Comparison of ENCODE assay signal across 1 cellular context in the genomic region with DNA sequence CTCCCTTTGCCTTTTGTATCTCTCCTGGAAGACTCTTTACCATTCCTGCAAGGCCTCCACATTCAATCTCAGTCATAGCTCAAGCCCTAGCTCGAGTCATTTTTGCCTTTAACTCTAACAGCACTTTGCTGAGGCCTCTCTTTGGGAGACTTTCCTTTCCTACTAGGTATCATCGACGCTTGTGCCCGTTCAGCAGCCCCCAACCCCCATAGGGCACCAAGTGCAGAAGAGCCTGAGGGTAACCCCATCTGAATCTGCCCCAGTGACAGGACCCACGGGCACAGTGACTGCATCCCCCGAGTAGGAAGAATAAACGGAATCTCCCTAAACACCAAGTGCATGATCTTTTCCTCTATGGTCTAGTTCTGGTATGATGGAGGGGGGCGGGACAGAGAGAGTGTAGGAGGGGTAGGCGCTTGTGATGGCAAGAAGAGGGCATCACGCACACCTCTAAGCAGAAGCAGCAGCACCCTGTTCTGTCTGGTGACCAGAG.
TF ChIP-seq lines count a peak whose summit lies in the region.

No MANE protein-coding gene starts in this region.

TF ChIP-seq in HepG2, 621 proteins besides CTCF, POLR2A, EP300 and RAD21 (continues in another document):
- TF ChIP-seq, protein P1, sequence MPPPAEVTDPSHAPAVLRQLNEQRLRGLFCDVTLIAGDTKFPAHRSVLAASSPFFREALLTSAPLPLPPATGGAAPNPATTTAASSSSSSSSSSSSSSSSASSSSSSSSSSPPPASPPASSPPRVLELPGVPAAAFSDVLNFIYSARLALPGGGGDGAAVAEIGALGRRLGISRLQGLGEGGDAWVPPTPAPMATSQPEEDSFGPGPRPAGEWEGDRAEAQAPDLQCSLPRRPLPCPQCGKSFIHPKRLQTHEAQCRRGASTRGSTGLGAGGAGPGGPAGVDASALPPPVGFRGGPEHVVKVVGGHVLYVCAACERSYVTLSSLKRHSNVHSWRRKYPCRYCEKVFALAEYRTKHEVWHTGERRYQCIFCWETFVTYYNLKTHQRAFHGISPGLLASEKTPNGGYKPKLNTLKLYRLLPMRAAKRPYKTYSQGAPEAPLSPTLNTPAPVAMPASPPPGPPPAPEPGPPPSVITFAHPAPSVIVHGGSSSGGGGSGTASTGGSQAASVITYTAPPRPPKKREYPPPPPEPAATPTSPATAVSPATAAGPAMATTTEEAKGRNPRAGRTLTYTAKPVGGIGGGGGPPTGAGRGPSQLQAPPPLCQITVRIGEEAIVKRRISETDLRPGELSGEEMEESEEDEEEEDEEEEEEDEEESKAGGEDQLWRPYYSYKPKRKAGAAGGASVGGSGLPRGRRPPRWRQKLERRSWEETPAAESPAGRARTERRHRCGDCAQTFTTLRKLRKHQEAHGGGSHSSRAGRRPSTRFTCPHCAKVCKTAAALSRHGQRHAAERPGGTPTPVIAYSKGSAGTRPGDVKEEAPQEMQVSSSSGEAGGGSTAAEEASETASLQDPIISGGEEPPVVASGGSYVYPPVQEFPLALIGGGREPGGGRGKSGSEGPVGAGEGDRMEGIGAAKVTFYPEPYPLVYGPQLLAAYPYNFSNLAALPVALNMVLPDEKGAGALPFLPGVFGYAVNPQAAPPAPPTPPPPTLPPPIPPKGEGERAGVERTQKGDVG (CRISPR knock-in tag; IDR thresholded peaks at IDR 0.05; ENCODE audit: borderline replicate concordance), result peak; percentile 33; the same call in 1 of the 2 replicates
- TF ChIP-seq TFE3 (CRISPR knock-in tag; IDR thresholded peaks at IDR 0.05) (0 out of 2 replicates have a peak, but pooled peaks have one; percentile 11), ONECUT2 (CRISPR knock-in tag; IDR thresholded peaks at IDR 0.05) (no peak), ZNF501 (CRISPR knock-in tag; IDR thresholded peaks at IDR 0.05) (peak; percentile 60; the same call in 1 of the 2 replicates), AHDC1 (CRISPR knock-in tag; IDR thresholded peaks at IDR 0.05; ENCODE audit: borderline replicate concordance) (0 out of 2 replicates have a peak, but pooled peaks have one; percentile 29), ZBTB8A (CRISPR knock-in tag; IDR thresholded peaks at IDR 0.05; ENCODE audit: borderline replicate concordance, low read depth) (no peak), MTA3 (CRISPR knock-in tag; IDR thresholded peaks at IDR 0.05) (no peak), XRCC5 (optimal IDR thresholded peaks at IDR 0.05; ENCODE audit: low read length) (peak; percentile 13), ZNF619 (CRISPR knock-in tag; IDR thresholded peaks at IDR 0.05) (peak; percentile 90; the same call in 1 of the 2 replicates), ZNF800 (CRISPR knock-in tag; IDR thresholded peaks at IDR 0.05) (no peak), WIZ (CRISPR knock-in tag; IDR thresholded peaks at IDR 0.05) (no peak), CCDC6 (CRISPR knock-in tag; IDR thresholded peaks at IDR 0.05) (no peak), SRSF1 (optimal IDR thresholded peaks at IDR 0.05; ENCODE audit: low read depth, low read length) (no peak), NRL (CRISPR knock-in tag; IDR thresholded peaks at IDR 0.05; ENCODE audit: borderline replicate concordance) (peak; percentile 28; the same call in 1 of the 2 replicates), ZFP91 (CRISPR knock-in tag; IDR thresholded peaks at IDR 0.05; ENCODE audit: borderline replicate concordance) (0 out of 2 replicates have a peak, but pooled peaks have one; percentile 33), ZNF431 (CRISPR knock-in tag; IDR thresholded peaks at IDR 0.05; ENCODE audit: borderline replicate concordance, low read depth) (no peak), BRD4 (CRISPR knock-in tag; IDR thresholded peaks at IDR 0.05) (no peak), KDM5B (CRISPR knock-in tag; IDR thresholded peaks at IDR 0.05; ENCODE audit: borderline replicate concordance) (0 out of 2 replicates have a peak, but pooled peaks have one; percentile 31), SMARCE1 (IDR thresholded peaks at IDR 0.05; ENCODE audit: borderline replicate concordance) (no peak), CAMTA2 (CRISPR knock-in tag; IDR thresholded peaks at IDR 0.05; ENCODE audit: borderline replicate concordance) (no peak), ZNF672 (CRISPR knock-in tag; IDR thresholded peaks at IDR 0.05) (no peak), SP2 (CRISPR knock-in tag; IDR thresholded peaks at IDR 0.05) (no peak), ZBTB38 (CRISPR knock-in tag; IDR thresholded peaks at IDR 0.05) (peak; percentile 90), THAP7 (CRISPR knock-in tag; IDR thresholded peaks at IDR 0.05) (no peak), ZNF17 (CRISPR knock-in tag; IDR thresholded peaks at IDR 0.05) (0 out of 2 replicates have a peak, but pooled peaks have one; percentile 64), FOXO1 (CRISPR knock-in tag; IDR thresholded peaks at IDR 0.05) (no peak), ZNF841 (CRISPR knock-in tag; IDR thresholded peaks at IDR 0.05; ENCODE audit: borderline replicate concordance) (no peak)
- TF ChIP-seq, protein P2, sequence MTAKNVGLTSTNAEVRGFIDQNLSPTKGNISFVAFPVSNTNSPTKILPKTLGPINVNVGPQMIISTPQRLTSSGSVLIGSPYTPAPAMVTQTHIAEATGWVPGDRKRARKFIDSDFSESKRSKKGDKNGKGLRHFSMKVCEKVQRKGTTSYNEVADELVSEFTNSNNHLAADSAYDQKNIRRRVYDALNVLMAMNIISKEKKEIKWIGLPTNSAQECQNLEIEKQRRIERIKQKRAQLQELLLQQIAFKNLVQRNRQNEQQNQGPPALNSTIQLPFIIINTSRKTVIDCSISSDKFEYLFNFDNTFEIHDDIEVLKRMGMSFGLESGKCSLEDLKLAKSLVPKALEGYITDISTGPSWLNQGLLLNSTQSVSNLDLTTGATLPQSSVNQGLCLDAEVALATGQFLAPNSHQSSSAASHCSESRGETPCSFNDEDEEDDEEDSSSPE (CRISPR knock-in tag; IDR thresholded peaks at IDR 0.05), result no peak
- TF ChIP-seq, protein P3, sequence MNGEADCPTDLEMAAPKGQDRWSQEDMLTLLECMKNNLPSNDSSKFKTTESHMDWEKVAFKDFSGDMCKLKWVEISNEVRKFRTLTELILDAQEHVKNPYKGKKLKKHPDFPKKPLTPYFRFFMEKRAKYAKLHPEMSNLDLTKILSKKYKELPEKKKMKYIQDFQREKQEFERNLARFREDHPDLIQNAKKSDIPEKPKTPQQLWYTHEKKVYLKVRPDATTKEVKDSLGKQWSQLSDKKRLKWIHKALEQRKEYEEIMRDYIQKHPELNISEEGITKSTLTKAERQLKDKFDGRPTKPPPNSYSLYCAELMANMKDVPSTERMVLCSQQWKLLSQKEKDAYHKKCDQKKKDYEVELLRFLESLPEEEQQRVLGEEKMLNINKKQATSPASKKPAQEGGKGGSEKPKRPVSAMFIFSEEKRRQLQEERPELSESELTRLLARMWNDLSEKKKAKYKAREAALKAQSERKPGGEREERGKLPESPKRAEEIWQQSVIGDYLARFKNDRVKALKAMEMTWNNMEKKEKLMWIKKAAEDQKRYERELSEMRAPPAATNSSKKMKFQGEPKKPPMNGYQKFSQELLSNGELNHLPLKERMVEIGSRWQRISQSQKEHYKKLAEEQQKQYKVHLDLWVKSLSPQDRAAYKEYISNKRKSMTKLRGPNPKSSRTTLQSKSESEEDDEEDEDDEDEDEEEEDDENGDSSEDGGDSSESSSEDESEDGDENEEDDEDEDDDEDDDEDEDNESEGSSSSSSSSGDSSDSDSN (CRISPR knock-in tag; IDR thresholded peaks at IDR 0.05), result peak; percentile 34; the same call in 1 of the 2 replicates
- TF ChIP-seq, protein P4, sequence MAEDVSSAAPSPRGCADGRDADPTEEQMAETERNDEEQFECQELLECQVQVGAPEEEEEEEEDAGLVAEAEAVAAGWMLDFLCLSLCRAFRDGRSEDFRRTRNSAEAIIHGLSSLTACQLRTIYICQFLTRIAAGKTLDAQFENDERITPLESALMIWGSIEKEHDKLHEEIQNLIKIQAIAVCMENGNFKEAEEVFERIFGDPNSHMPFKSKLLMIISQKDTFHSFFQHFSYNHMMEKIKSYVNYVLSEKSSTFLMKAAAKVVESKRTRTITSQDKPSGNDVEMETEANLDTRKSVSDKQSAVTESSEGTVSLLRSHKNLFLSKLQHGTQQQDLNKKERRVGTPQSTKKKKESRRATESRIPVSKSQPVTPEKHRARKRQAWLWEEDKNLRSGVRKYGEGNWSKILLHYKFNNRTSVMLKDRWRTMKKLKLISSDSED (CRISPR knock-in tag; IDR thresholded peaks at IDR 0.05), result no peak
- TF ChIP-seq, protein P5, sequence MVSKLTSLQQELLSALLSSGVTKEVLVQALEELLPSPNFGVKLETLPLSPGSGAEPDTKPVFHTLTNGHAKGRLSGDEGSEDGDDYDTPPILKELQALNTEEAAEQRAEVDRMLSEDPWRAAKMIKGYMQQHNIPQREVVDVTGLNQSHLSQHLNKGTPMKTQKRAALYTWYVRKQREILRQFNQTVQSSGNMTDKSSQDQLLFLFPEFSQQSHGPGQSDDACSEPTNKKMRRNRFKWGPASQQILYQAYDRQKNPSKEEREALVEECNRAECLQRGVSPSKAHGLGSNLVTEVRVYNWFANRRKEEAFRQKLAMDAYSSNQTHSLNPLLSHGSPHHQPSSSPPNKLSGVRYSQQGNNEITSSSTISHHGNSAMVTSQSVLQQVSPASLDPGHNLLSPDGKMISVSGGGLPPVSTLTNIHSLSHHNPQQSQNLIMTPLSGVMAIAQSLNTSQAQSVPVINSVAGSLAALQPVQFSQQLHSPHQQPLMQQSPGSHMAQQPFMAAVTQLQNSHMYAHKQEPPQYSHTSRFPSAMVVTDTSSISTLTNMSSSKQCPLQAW (CRISPR knock-in tag; IDR thresholded peaks at IDR 0.05), result peak; percentile 63; the same call in 1 of the 2 replicates
